In genomic region chr2:120986898-120987650, GRCh38 we compare ENCODE assay signal across 25 cellular contexts.
"Had no signal": no experiment of that assay in that cellular context is flagged by ENCODE, and none has a peak within 500 bp of the region (broad histone marks: within the 10 kb centered on the region; RNA-seq: fewer than 3 reads in every experiment).

No MANE protein-coding gene starts in this region.

- H3K4me2 ChIP-seq: hepatocyte had no signal

- H3K4me1 ChIP-seq: breast epithelium, left lung, lower lobe of right lung, parathyroid adenoma, right atrium auricular region, uterus had no signal

- H3K9me3 ChIP-seq: breast epithelium, lower lobe of right lung, mucosa of descending colon, right atrium auricular region, testis, uterus had no signal

- H3K9ac ChIP-seq: parathyroid adenoma had no signal

- DNase-seq: activated CD4-positive, alpha-beta T cell treated with anti-CD3 and anti-CD28 coated beads for 48 hours; activated CD4-positive, alpha-beta T cell treated with anti-CD3 and anti-CD28 coated beads, Interleukin-2, amount 50 U/mL, for 48 hours; activated CD8-positive, alpha-beta memory T cell treated with anti-CD3 and anti-CD28 coated beads for 24 hours; activated naive CD4-positive, alpha-beta T cell; dermis blood vessel endothelial cell; effector CD4-positive, alpha-beta T cell; kidney glomerular epithelial cell; lower lobe of right lung; mesendoderm; mucosa of descending colon; nephron progenitor cell; stimulated activated CD4-positive, alpha-beta T cell treated with anti-CD3 and anti-CD28 coated beads, Interleukin-2, amount 100 ng/mL, for 48 hours; stimulated activated naive CD4-positive, alpha-beta T cell treated with Interleukin-2 at 50 U/mL for 16 hours; SW 1271; T-helper 9 cell; trophoblast cell had no signal

- H3K4me3 ChIP-seq: hepatocyte, left lung, lower lobe of right lung, mucosa of descending colon, right atrium auricular region, uterus had no signal

- ATAC-seq: activated naive CD4-positive, alpha-beta T cell treated with anti-CD3 and anti-CD28 coated beads, Interleukin-2, amount 50 U/mL, for 72 hours; left lung; lower lobe of right lung; mucosa of descending colon had no signal

- H3K36me3 ChIP-seq: breast epithelium, left lung, lower lobe of right lung, right atrium auricular region, uterus had no signal

- H3K27me3 ChIP-seq: breast epithelium, hepatocyte, left lung, right atrium auricular region, testis, uterus had no signal

- H3K27ac ChIP-seq: hepatocyte, left lung, lower lobe of right lung, parathyroid adenoma, right atrium auricular region, uterus, VCaP had no signal

- H2AFZ ChIP-seq: hepatocyte, parathyroid adenoma had no signal
